Comparison of ENCODE assay signal across 31 cellular contexts in the genomic region with DNA sequence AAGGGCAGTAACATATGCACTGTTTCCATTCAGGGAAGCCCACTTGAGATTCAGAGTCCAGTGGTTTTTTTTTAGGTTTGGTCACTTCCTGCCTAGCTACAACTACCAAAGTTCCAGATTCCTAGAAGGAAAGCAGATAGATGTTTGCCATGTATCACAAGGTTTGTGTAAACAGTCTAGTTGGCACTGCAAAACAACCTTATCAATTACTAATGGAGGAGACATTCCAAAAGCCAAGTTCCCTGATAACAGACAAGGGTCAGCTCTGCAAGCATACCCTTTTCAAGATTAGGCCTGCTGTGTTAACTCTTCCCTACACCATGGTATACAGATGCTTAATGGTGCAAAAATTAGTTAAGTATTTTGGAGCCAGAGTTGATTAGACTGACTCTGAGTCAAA.
"Had no signal": no experiment of that assay in that cellular context is flagged by ENCODE, and none has a peak within 500 bp of the region (broad histone marks: within the 10 kb centered on the region; RNA-seq: fewer than 3 reads in every experiment).

No MANE protein-coding gene starts in this region.

- FAIRE-seq: astrocyte, colon had no signal

- ATAC-seq: activated CD4-positive, CD25-positive, alpha-beta regulatory T cell treated with anti-CD3 and anti-CD28 coated beads, Interleukin-2, amount 50 U/mL, for 24 hours; activated CD8-positive, alpha-beta T cell treated with anti-CD3 and anti-CD28 coated beads for 36 hours; activated T-cell treated with anti-CD3 and anti-CD28 coated beads, Interleukin-2, amount 50 U/mL, for 4 hours; effector memory CD8-positive, alpha-beta T cell; foreskin keratinocyte; gastrocnemius medialis; T-helper 17 cell had no signal

- H3K36me3 ChIP-seq: brain microvascular endothelial cell, esophagus muscularis mucosa, gastrocnemius medialis, WERI-Rb-1 had no signal

- H3K4me1 ChIP-seq: esophagus muscularis mucosa, foreskin keratinocyte, gastrocnemius medialis had no signal

- DNase-seq: activated B cell treated with CpG ODN at 0.5 μM for 24 hours; activated CD4-positive, alpha-beta T cell treated with anti-CD3 and anti-CD28 coated beads for 48 hours; activated CD4-positive, alpha-beta T cell treated with anti-CD3 and anti-CD28 coated beads, Interleukin-2, amount 50 U/mL, for 1 hour; activated CD4-positive, alpha-beta T cell treated with anti-CD3 and anti-CD28 coated beads, Interleukin-2, amount 50 U/mL, for 48 hours; activated CD8-positive, alpha-beta memory T cell treated with anti-CD3 and anti-CD28 coated beads for 24 hours; activated CD8-positive, alpha-beta T cell treated with anti-CD3 and anti-CD28 coated beads for 36 hours; activated effector memory CD4-positive, alpha-beta T cell treated with Interleukin-2 at 50 U/mL for 16 hours; activated gamma-delta T cell treated with Interleukin-2 at 50 U/mL for 16 hours; activated naive CD4-positive, alpha-beta T cell treated with anti-CD3 and anti-CD28 coated beads, Interleukin-2, amount 50 U/mL, for 16 hours; activated naive CD4-positive, alpha-beta T cell treated with Interleukin-2 at 50 U/mL for 16 hours; activated T-cell treated with anti-CD3 and anti-CD28 coated beads, Interleukin-2, amount 50 U/mL, for 4 hours; amniotic stem cell; anterior cingulate cortex; brain microvascular endothelial cell; caudate nucleus; cortex of kidney; dermis blood vessel endothelial cell; effector CD4-positive, alpha-beta T cell; effector memory CD8-positive, alpha-beta T cell; erythroblast; foreskin keratinocyte; gastrocnemius medialis; glutamatergic neuron; T-helper 1 cell; T-helper 17 cell; T1000; WERI-Rb-1 had no signal

- H3K9me3 ChIP-seq: esophagus muscularis mucosa, gastrocnemius medialis had no signal

- H3K4me3 ChIP-seq: esophagus muscularis mucosa, gastrocnemius medialis had no signal

- H3K27ac ChIP-seq: brain microvascular endothelial cell, esophagus muscularis mucosa, foreskin keratinocyte, gastrocnemius medialis, WERI-Rb-1 had no signal

- H3K27me3 ChIP-seq: brain microvascular endothelial cell had no signal
